14 cellular contexts compared by ENCODE assay signal in genomic region chr2:96253006-96253405, GRCh38. TPM values are rescaled to one million over a fixed set of nuclear protein-coding genes. Genes with fewer than 3 reads are reported as not detected.
A peak's percentile ranks its signal among the peaks of the same experiment; 100 is the strongest.
DNase-seq lines count a peak whose midpoint lies in the region; ATAC-seq, FAIRE-seq and TF ChIP-seq lines count a peak whose summit lies in the region.
"Had no signal": no experiment of that assay in that cellular context is flagged by ENCODE, and none has a peak within 500 bp of the region (broad histone marks: within the 10 kb centered on the region; RNA-seq: fewer than 3 reads in every experiment).

No MANE protein-coding gene starts in this region.

- H3K27ac Mint-ChIP-seq in dendritic cell treated with granulocyte-macrophage colony-stimulating factor and Interleukin-4, amounts not matched to agents 40 ng/mL and 50 ng/mL, for 4 days = peak overlapping the region; percentile 99

- H3K9me3 ChIP-seq in Peyer's patch (no peaks in the 10 kb centered on the region), small intestine (ENCODE audit: control insufficient read depth, low read depth) (no peaks in the 10 kb centered on the region)
- H3K9me3 ChIP-seq: BE2C had no signal

- H3K9me3 Mint-ChIP-seq in dendritic cell treated with granulocyte-macrophage colony-stimulating factor and Interleukin-4, amounts not matched to agents 40 ng/mL and 50 ng/mL, for 4 days = no peaks in the 10 kb centered on the region

- H3K27me3 ChIP-seq in Peyer's patch = no peaks in the 10 kb centered on the region
- H3K27me3 ChIP-seq in small intestine (ENCODE audit: control insufficient read depth in 2 of 2, insufficient read depth in 2 of 2, low read length in 2 of 2) = no peaks in the 10 kb centered on the region
- H3K27me3 ChIP-seq: BE2C had no signal

- H3K4me1 ChIP-seq in Peyer's patch (peaks cover 1 to 27% (median 7%) of the 10 kb centered on the region in 4 donors), small intestine (ENCODE audit: control insufficient read depth in 2 of 2, insufficient read depth in 1 of 2, low read depth in 1 of 2, low read length in 1 of 2) (peaks cover 0 to 2% of the 10 kb centered on the region in 2 donors)
- H3K4me1 ChIP-seq: BE2C had no signal

- in situ Hi-C loops in GM13976 (cut with MboI; ENCODE audit: low sequenced_read_pairs, unreplicated experiment) = loop anchor here (25.0 kb wide), 1 partner anchor 241 kb away; no protein-coding TSS in a partner anchor
- in situ Hi-C loops in KBM-7 (cut with MboI; ENCODE audit: low pct_unique_long_range_greater_than_20kb, low sequenced_read_pairs) = no loop called here

- H3K36me3 ChIP-seq in Peyer's patch (peaks cover 0 to 51% (median 0%) of the 10 kb centered on the region in 3 donors), small intestine (ENCODE audit: control insufficient read depth in 2 of 2, insufficient read depth in 2 of 2, low read length in 2 of 2) (peaks cover 12 to 35% of the 10 kb centered on the region in 2 donors)
- H3K36me3 ChIP-seq: BE2C had no signal

- H3K4me3 ChIP-seq in Peyer's patch (no peak overlapping the region), small intestine (ENCODE audit: low read depth in 1 of 2, low read length in 2 of 2) (no peak overlapping the region)

- peak; percentile 83 for ATAC-seq in left lobe of liver

- DNase-seq in Peyer's patch = peak in 2 of 3 donors; percentile 52 to 60
- DNase-seq in left lobe of liver (ENCODE audit: low spot score) = peak; percentile 65
- DNase-seq in small intestine = peak; percentile 80
- no peak for DNase-seq in GM13976 (ENCODE audit: low spot score)
- DNase-seq in KBM-7 = no peak
- no peak for DNase-seq in activated CD4-positive, alpha-beta T cell treated with anti-CD3 and anti-CD28 coated beads for 4 hours
- DNase-seq: BE2C, Kasumi-1, NCI-H187 treated with DMSO at 0.1 percent for 48 hours, NCI-H2171 treated with DMSO at 0.1 percent for 48 hours, NCI-H510A, NCI-H82, SIG-M5 had no signal

- H3K27me3 Mint-ChIP-seq in dendritic cell treated with granulocyte-macrophage colony-stimulating factor and Interleukin-4, amounts not matched to agents 40 ng/mL and 50 ng/mL, for 4 days = no peaks in the 10 kb centered on the region

- H3K27ac ChIP-seq in Peyer's patch (peak overlapping the region in 2 of 4 donors; percentile 39 to 48), small intestine (ENCODE audit: low read depth in 1 of 2, low read length in 1 of 2) (peak overlapping the region; percentile 31 to 60)

- no peak for FAIRE-seq in small intestine (lab: Jason Lieb, UNC)

- peak in 3 of 6 experiments; percentile 24 to 31 (median 30) for TF ChIP-seq CTCF in Peyer's patch (IDR thresholded peaks at IDR 0.05)
- no peak for TF ChIP-seq CTCF in GM13976 (IDR thresholded peaks at IDR 0.05; ENCODE audit: borderline replicate concordance, control extremely low read depth, extremely low read depth, insufficient read depth, missing control alignments)

- peaks cover 95% of the 10 kb centered on the region for H3K4me1 Mint-ChIP-seq in dendritic cell treated with granulocyte-macrophage colony-stimulating factor and Interleukin-4, amounts not matched to agents 40 ng/mL and 50 ng/mL, for 4 days (ENCODE audit: low read depth)

- TF ChIP-seq POLR2A in Peyer's patch (IDR thresholded peaks at IDR 0.05) = no peak

- peaks cover 85% of the 10 kb centered on the region for H3K36me3 Mint-ChIP-seq in dendritic cell treated with granulocyte-macrophage colony-stimulating factor and Interleukin-4, amounts not matched to agents 40 ng/mL and 50 ng/mL, for 4 days (ENCODE audit: low read depth)

- intact Hi-C loops in dendritic cell treated with granulocyte-macrophage colony-stimulating factor and Interleukin-4, amounts not matched to agents 40 ng/mL and 50 ng/mL, for 4 days (cut with micrococcal nuclease) = no loop called here

- no peak overlapping the region for H3K4me3 Mint-ChIP-seq in dendritic cell treated with granulocyte-macrophage colony-stimulating factor and Interleukin-4, amounts not matched to agents 40 ng/mL and 50 ng/mL, for 4 days

- WGBS in small intestine, 3 donors = 17 to 69% (median 27%) methylated on average over 7 of the region's 7 CpGs

RNA-seq across cellular contexts. Expression of gene TMEM127, which starts 12.8 kb away (rescaled TPM):
- total RNA-seq in Peyer's patch = 10 to 100 TPM; 25.6 to 81.4 (median 67.1) TPM
- total RNA-seq in left lobe of liver = 30.6 TPM
- polyA plus RNA-seq in small intestine = 10 to 100 TPM; 12.1 to 27.6 (median 14.6) TPM

RNA-seq across cellular contexts. Expression of gene CIAO1, which starts 13.0 kb away (rescaled TPM):
- total RNA-seq in Peyer's patch (100 to 1,000 TPM; 131 to 189 (median 154) TPM), left lobe of liver (45.0 TPM)
- 10 to 100 TPM; 50.3 to 59.9 (median 53.2) TPM for polyA plus RNA-seq in small intestine

RNA-seq across cellular contexts. Expression of gene STARD7, which starts 44.4 kb away (rescaled TPM):
- 100 to 1,000 TPM in 3 of 4 donors, 10 to 100 TPM in 1; 78.4 to 120 (median 112) TPM for total RNA-seq in Peyer's patch
- total RNA-seq in left lobe of liver = 67.6 TPM
- 10 to 100 TPM; 44.5 to 84.5 (median 48.9) TPM for polyA plus RNA-seq in small intestine

RNA-seq across cellular contexts. Expression of gene SNRNP200, which starts 52.3 kb away (rescaled TPM):
- total RNA-seq in Peyer's patch (100 to 1,000 TPM in 3 of 4 donors, 10 to 100 TPM in 1; 96.7 to 189 (median 119) TPM), left lobe of liver (49.7 TPM)
- 10 to 100 TPM; 55.4 to 72.0 (median 61.7) TPM for polyA plus RNA-seq in small intestine

Comparison
In these comparisons a context has a peak if more than half of its experiments do, and no peak if none do; other contexts are left out.
1. DNase-seq: peak in Peyer's patch (2 of 3), left lobe of liver (single experiment) and small intestine (single experiment); none in GM13976 (single experiment), KBM-7 (single experiment) and activated CD4-positive, alpha-beta T cell treated with anti-CD3 and anti-CD28 coated beads for 4 hours (0 of 2).